15 cellular contexts compared by ENCODE assay signal in genomic region chr4:69050853-69051575, GRCh38. TPM values are rescaled to one million over a fixed set of nuclear protein-coding genes. Genes with fewer than 3 reads are reported as not detected.
DNase-seq lines count a peak whose midpoint lies in the region; ATAC-seq, FAIRE-seq and TF ChIP-seq lines count a peak whose summit lies in the region.
"Not testable (repeated sequence)": the region's sequence is repeated elsewhere in the genome, so short reads cannot be mapped to it uniquely, and the experiment has no call there.
"Had no signal": no experiment of that assay in that cellular context is flagged by ENCODE, and none has a peak within 500 bp of the region (broad histone marks: within the 10 kb centered on the region; RNA-seq: fewer than 3 reads in every experiment).

No MANE protein-coding gene starts in this region.

- TF ChIP-seq POLR2A in A549 (IDR thresholded peaks at IDR 0.05; ENCODE audit: low read length) = not testable (repeated sequence)

- H2AK5ac ChIP-seq in trophoblast cell (ENCODE audit: low read length) = not testable (repeated sequence)

- not testable (repeated sequence) for H3K27me3 ChIP-seq in trophoblast cell (ENCODE audit: insufficient read depth, low read length)

- not testable (repeated sequence) for TF ChIP-seq EP300 in A549 (IDR thresholded peaks at IDR 0.05)

- not testable (repeated sequence) for H3K4ac ChIP-seq in trophoblast cell (ENCODE audit: low read depth, low read length)

- not testable (repeated sequence) for H3K9me3 ChIP-seq in A549; mesodermal cell (ENCODE audit: control insufficient read depth, low read length); trophoblast cell (ENCODE audit: insufficient read depth, low read depth, low read length)

- not testable (repeated sequence) for ATAC-seq in A549
- peak; percentile 60 for ATAC-seq in GM19324 (IDR thresholded peaks at IDR 0.05; ENCODE audit: low FRiP score, unreplicated experiment)

- peak overlapping the region; percentile 17 for H2BK12ac ChIP-seq in trophoblast cell (ENCODE audit: low read length)

- peak overlapping the region; percentile 42 for H2BK5ac ChIP-seq in trophoblast cell (ENCODE audit: low read depth, low read length, poor library complexity)

- 0 out of 3 replicates have a peak, but pooled peaks cover 11% of the 10 kb centered on the region for H3K4me1 ChIP-seq in A549
- H3K4me1 ChIP-seq in mesodermal cell (ENCODE audit: control insufficient read depth, insufficient read depth, low read length, poor library complexity, severe bottlenecking); trophoblast cell (ENCODE audit: control insufficient read depth in 1 of 2, insufficient read depth in 2 of 2, low read length in 2 of 2): not testable (repeated sequence)

- H3K27ac Mint-ChIP-seq in chondrocyte (ENCODE audit: unreplicated experiment) = peak overlapping the region; percentile 94

- POLR2A ChIA-PET in A549 (lab: Yijun Ruan, JAX) = not testable (repeated sequence)

- WGBS in A549 (ENCODE audit: missing lambda C conversion rate) = 75% methylated on average over 12 of the region's 12 CpGs
- WGBS in mesodermal cell (ENCODE audit: insufficient coverage in 2 of 2), 2 experiments = 47 to 59% methylated on average over 8 to 9 of the region's 12 CpGs
- no CpG with 5 or more reads among the region's 12 CpGs for WGBS in trophoblast cell (ENCODE audit: extremely low coverage, insufficient coverage, insufficient read length)

- FAIRE-seq in A549 (lab: Jason Lieb, UNC) = not testable (repeated sequence)
- peak; percentile 94 for FAIRE-seq in RCC 7860 (lab: Jason Lieb, UNC)

- not testable (repeated sequence) for H3K36me3 ChIP-seq in mesodermal cell (ENCODE audit: control insufficient read depth, insufficient read depth, low read length); trophoblast cell (ENCODE audit: control insufficient read depth in 1 of 2, insufficient read depth in 2 of 2, low read length in 2 of 2)

- H3K9me3 Mint-ChIP-seq in chondrocyte (ENCODE audit: low read depth) = not testable (repeated sequence)

- H3K4me3 ChIP-seq in A549; mesodermal cell (ENCODE audit: extremely low read depth, insufficient read depth, low read length, poor library complexity, severe bottlenecking); trophoblast cell (ENCODE audit: low read depth, low read length): not testable (repeated sequence)

- CTCF ChIA-PET in A549 (lab: Yijun Ruan, JAX) = interaction anchor here (0.6 kb wide), 1 partner anchor 42 kb away, joined by 3 read pairs; no protein-coding TSS in a partner anchor

- H2AFZ ChIP-seq in trophoblast cell (ENCODE audit: insufficient read depth, low read length, poor library complexity) = not testable (repeated sequence)

- not testable (repeated sequence) for H3K36me3 Mint-ChIP-seq in chondrocyte (ENCODE audit: low read depth)

- not testable (repeated sequence) for H3K14ac ChIP-seq in trophoblast cell (ENCODE audit: low read length)

- TF ChIP-seq RAD21 in A549 (conservative IDR thresholded peaks at IDR 0.05 in 1 of 2, IDR thresholded peaks at IDR 0.05 in 1 of 2) = not testable (repeated sequence)

- peaks cover 26% of the 10 kb centered on the region for H3K4me1 Mint-ChIP-seq in chondrocyte (ENCODE audit: low read depth)

- H3K79me1 ChIP-seq in trophoblast cell (ENCODE audit: low read length) = not testable (repeated sequence)

- peak overlapping the region; percentile 72 for H3K4me3 Mint-ChIP-seq in chondrocyte (ENCODE audit: unreplicated experiment)

- not testable (repeated sequence) for DNase-seq in A549 (ENCODE audit: low read depth in 1 of 2, low spot score in 1 of 2); chondrocyte (ENCODE audit: low spot score); trophoblast cell
- DNase-seq in RCC 7860 (ENCODE audit: low spot score) (peak; percentile 65), glomerular visceral epithelial cell (ENCODE audit: extremely low spot score) (peak; percentile 78), kidney glomerular epithelial cell (lab: John Stamatoyannopoulos, UW) (peak; percentile 81)

- not testable (repeated sequence) for TF ChIP-seq CTCF in A549 (IDR thresholded peaks at IDR 0.05); chondrocyte (IDR thresholded peaks at IDR 0.05)

- H2BK120ac ChIP-seq in trophoblast cell (ENCODE audit: insufficient read depth, low read length, poor library complexity) = not testable (repeated sequence)

- not testable (repeated sequence) for H4K91ac ChIP-seq in trophoblast cell (ENCODE audit: low read depth, low read length)

- H3K27ac ChIP-seq in A549 = peak overlapping the region; percentile 56 to 78
- H3K27ac ChIP-seq in mesodermal cell (ENCODE audit: low read depth, low read length, severe bottlenecking) = peak overlapping the region; percentile 16
- H3K27ac ChIP-seq in trophoblast cell (ENCODE audit: low read depth, low read length) = peak overlapping the region; percentile 14

- H3K18ac ChIP-seq in trophoblast cell (ENCODE audit: low read length) = not testable (repeated sequence)

- H3K9ac ChIP-seq in trophoblast cell (ENCODE audit: low read length) = not testable (repeated sequence)

- H4K8ac ChIP-seq in trophoblast cell (ENCODE audit: low read depth, low read length) = not testable (repeated sequence)

- H4K12ac ChIP-seq in trophoblast cell (ENCODE audit: low read depth, low read length) = not testable (repeated sequence)

- not testable (repeated sequence) for H3K23ac ChIP-seq in trophoblast cell (ENCODE audit: low read length)

- H3K4me2 ChIP-seq in A549; trophoblast cell (ENCODE audit: low read length): not testable (repeated sequence)

- H3K79me2 ChIP-seq in trophoblast cell (ENCODE audit: control insufficient read depth, insufficient read depth, low read length, poor library complexity) = not testable (repeated sequence)

- not testable (repeated sequence) for H3K27me3 Mint-ChIP-seq in chondrocyte (ENCODE audit: low read depth)

RNA-seq across cellular contexts. Expression of gene UGT2B7, which starts 45.3 kb away (rescaled TPM):
- polyA plus RNA-seq in A549 (2011; rRNA removed) (0.56 and 0.78 TPM in 2 replicates), A549 (2017; fragmentation: RNase III; extraction: RNeasy Plus Mini Kit Qiagen cat#74134 plus additional on column Dnase treatment) (0.22 to 0.51 TPM (median 0.30 TPM) in 3 replicates)
- polyA plus RNA-seq in A549 (2012; cell fraction: cytosol; rRNA removed) = 0.03 and 0.04 TPM in 2 replicates
- polyA plus RNA-seq in A549 (2012; cell fraction: nucleus; rRNA removed) = 0.04 and 0.23 TPM in 2 replicates
- polyA minus RNA-seq in A549 (2011; rRNA and poly(A)+ RNA removed) = 0.25 TPM in 1 of 2 replicates, not detected in the other
- total RNA-seq in chondrocyte = 2.4 to 7.1 TPM (median 6.5 TPM) in 3 replicates
- polyA plus RNA-seq in mesodermal cell (2013, experiment 1 of 2) = not detected
- polyA plus RNA-seq in mesodermal cell (2013, experiment 2 of 2) = not detected
- 0.12 and 0.15 TPM in 2 replicates for polyA plus RNA-seq in trophoblast cell (2013)
- total RNA-seq: activated CD4-positive, alpha-beta memory T cell treated with anti-CD3 and anti-CD28 coated beads for 36 hours; activated T-cell treated with anti-CD3 and anti-CD28 coated beads, Interleukin-2, amount 50 U/mL, for 72 hours; fibroblast of lung; gastroesophageal sphincter; omental fat pad; T-helper 2 cell treated with Interferon-gamma antibody and Interleukin-4, amounts not matched to agents 100 ng/mL and 5 ng/mL, for 36 hours had no signal
- polyA plus RNA-seq: CD14-positive monocyte, fibroblast of lung had no signal

Comparison
In these comparisons a context has a peak if more than half of its experiments do, and no peak if none do; other contexts are left out.
1. H3K27ac ChIP-seq: peak in every context shown above with its lines; median percentile 67 in A549; 16 in mesodermal cell; 14 in trophoblast cell.